Comparison of ENCODE assay signal across 15 cellular contexts in the genomic region with DNA sequence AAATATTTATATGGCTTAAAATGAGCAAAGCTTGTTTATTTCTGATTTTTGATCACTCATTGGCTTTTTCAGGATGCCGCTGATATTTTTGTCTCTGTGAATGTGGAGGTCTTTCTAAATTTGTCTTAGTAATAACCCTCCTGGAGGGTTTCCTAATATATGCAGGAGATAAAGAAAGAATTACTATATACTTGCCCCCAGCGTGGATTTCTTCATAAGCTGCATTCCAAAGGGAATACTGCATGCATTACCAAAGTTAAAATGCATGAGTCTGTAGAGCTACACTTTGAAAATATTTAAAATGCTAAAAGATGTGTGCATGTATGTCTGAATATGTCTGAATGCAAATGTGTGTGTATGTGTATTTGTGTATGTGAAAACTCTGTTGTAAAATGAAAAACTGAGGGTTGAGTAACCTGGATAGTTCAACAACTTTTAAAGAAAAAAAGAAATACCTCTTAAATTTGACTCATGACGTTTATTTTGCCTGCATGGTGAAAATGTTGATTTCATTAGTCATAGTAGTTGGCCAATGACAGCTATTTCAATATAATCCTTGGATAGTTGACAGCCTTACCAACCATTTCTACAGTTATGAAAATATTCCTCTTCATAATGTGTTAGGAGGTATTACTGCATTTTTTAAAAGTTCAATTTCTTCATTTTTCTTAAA.
DNase-seq lines count a peak whose midpoint lies in the region; ATAC-seq and TF ChIP-seq lines count a peak whose summit lies in the region.
"Had no signal": no experiment of that assay in that cellular context is flagged by ENCODE, and none has a peak within 500 bp of the region (broad histone marks: within the 10 kb centered on the region; RNA-seq: fewer than 3 reads in every experiment).

No MANE protein-coding gene starts in this region.

- H3K4me3 Mint-ChIP-seq in T-helper 17 cell: no peak overlapping the region
- H3K4me3 Mint-ChIP-seq: GM23338, immature natural killer cell had no signal

- DNase-seq in EH (ENCODE audit: low read depth) (peak; percentile 84), RWPE1 (ENCODE audit: low spot score) (peak; percentile 29), fibroblast of gingiva (ENCODE audit: low read depth) (peak; percentile 78), retinal pigment epithelial cell (ENCODE audit: low read depth) (peak; percentile 39), posterior cingulate gyrus (no peak), T-helper 17 cell (no peak)
- DNase-seq: activated CD4-positive, alpha-beta T cell treated with anti-CD3 and anti-CD28 coated beads for 1 hour; gastrocnemius medialis; immature natural killer cell; MV-4-11; SW 1271 had no signal

- no peak overlapping the region for H3K27ac ChIP-seq in RWPE1
- H3K27ac ChIP-seq: gastrocnemius medialis, prostate gland had no signal

- H3K4me1 Mint-ChIP-seq in T-helper 17 cell: peaks cover 2% of the 10 kb centered on the region
- H3K4me1 Mint-ChIP-seq: immature natural killer cell had no signal

- H3K36me3 Mint-ChIP-seq in T-helper 17 cell (ENCODE audit: low read depth): peaks cover 4% of the 10 kb centered on the region
- H3K36me3 Mint-ChIP-seq: immature natural killer cell had no signal

- peaks cover 11% of the 10 kb centered on the region for H3K27me3 Mint-ChIP-seq in T-helper 17 cell

- intact Hi-C loops in posterior cingulate gyrus (cut with DNase I): no loop called here

- ATAC-seq in HG03108 (IDR thresholded peaks at IDR 0.05; ENCODE audit: unreplicated experiment) (no peak), T-helper 17 cell (no peak), HG02884 (IDR thresholded peaks at IDR 0.05; ENCODE audit: unreplicated experiment) (no peak)
- ATAC-seq: gastrocnemius medialis, GM23338 had no signal

- POLR2A ChIA-PET in RWPE1 (lab: Yijun Ruan, JAX; ENCODE audit: low non-redundant PET): no interaction called here

- CTCF ChIA-PET in RWPE1 (lab: Yijun Ruan, JAX): interaction anchor here (0.6 kb wide), 1 partner anchor 8 kb away, joined by 3 read pairs; no protein-coding TSS in a partner anchor

- no peak overlapping the region for H3K27ac Mint-ChIP-seq in T-helper 17 cell
- H3K27ac Mint-ChIP-seq: GM23338, immature natural killer cell had no signal

- TF ChIP-seq CTCF in RWPE1 (conservative IDR thresholded peaks at IDR 0.05; ENCODE audit: low read depth) (no peak), retinal pigment epithelial cell (conservative IDR thresholded peaks at IDR 0.05; ENCODE audit: low read depth, low read length) (no peak)

- no peak overlapping the region for H3K4me3 ChIP-seq in retinal pigment epithelial cell (ENCODE audit: low read length)
- H3K4me3 ChIP-seq: gastrocnemius medialis, GM23338, prostate gland had no signal

- H3K9me3 ChIP-seq in T-helper 17 cell (ENCODE audit: control insufficient read depth, low read length, poor library complexity, severe bottlenecking): no peaks in the 10 kb centered on the region
- H3K9me3 ChIP-seq: gastrocnemius medialis, prostate gland had no signal

Comparison
In these comparisons a context has a peak if more than half of its experiments do, and no peak if none do; other contexts are left out.
1. DNase-seq: peak in EH (single experiment), RWPE1 (single experiment), fibroblast of gingiva (single experiment) and retinal pigment epithelial cell (single experiment); none in posterior cingulate gyrus (0 of 10) and T-helper 17 cell (0 of 3).